ENCODE assay signal across 7 cellular contexts in the genomic region with DNA sequence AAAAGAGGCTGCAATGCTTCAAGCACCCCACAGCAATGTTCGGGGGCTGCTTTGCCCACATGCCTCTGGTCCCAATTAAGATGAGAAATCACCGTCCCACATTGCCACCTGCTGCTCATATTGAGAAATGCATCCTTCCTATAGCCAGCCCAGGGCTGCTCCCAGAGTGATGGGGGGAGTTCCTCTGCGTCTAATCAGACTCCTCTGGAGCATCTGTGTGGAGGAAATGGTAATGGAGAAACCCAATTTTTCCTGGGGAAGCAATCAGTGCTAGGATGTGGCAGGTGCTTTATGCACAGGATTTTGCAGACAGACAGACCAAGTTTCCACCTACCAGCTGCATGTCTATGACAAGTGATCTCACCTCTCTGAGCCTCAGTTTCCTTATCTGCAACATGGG. TPM values are rescaled to one million over a fixed set of nuclear protein-coding genes. Genes with fewer than 3 reads are reported as not detected.
DNase-seq lines count a peak whose midpoint lies in the region; ATAC-seq and TF ChIP-seq lines count a peak whose summit lies in the region.

No MANE protein-coding gene starts in this region.

- no peak overlapping the region for H3K27ac ChIP-seq in SJCRH30

- CTCF ChIA-PET in activated naive CD4-positive, alpha-beta T cell treated with anti-CD3 and anti-CD28 coated beads, Interleukin-2, amount 10 ng/mL, durations not matched to agents 7 days and 5 days (lab: Charles Lee), result interaction anchor here (0.6 to 3.1 kb wide), 14 partner anchors 8 to 387 kb away, joined by 3 to 47 read pairs (median 4); no protein-coding TSS in a partner anchor

- H3K36me3 ChIP-seq in MG63 (no peaks in the 10 kb centered on the region; the same call in 1 of the 2 replicates), SJCRH30 (no peaks in the 10 kb centered on the region)

- peak overlapping the region; percentile 31 for H3K27ac Mint-ChIP-seq in activated naive CD4-positive, alpha-beta T cell treated with anti-CD3 and anti-CD28 coated beads, Interleukin-2, amount 10 ng/mL, durations not matched to agents 7 days and 5 days

- H3K9me3 ChIP-seq in MG63, result no peaks in the 10 kb centered on the region
- H3K9me3 ChIP-seq in SJCRH30 (replicated peaks), result no peaks in the 10 kb centered on the region

- H3K36me3 Mint-ChIP-seq in activated naive CD4-positive, alpha-beta T cell treated with anti-CD3 and anti-CD28 coated beads, Interleukin-2, amount 10 ng/mL, durations not matched to agents 7 days and 5 days, result no peaks in the 10 kb centered on the region

- DNase-seq in GM12864 (ENCODE audit: low read depth) (no peak), MG63 (peak; percentile 64), SJCRH30 (peak; percentile 84 to 97), glomerular visceral epithelial cell (ENCODE audit: extremely low spot score) (peak; percentile 67), pulmonary artery endothelial cell (ENCODE audit: low read depth, low spot score) (peak; percentile 10)
- peak; percentile 76 for DNase-seq in activated naive CD4-positive, alpha-beta T cell treated with anti-CD3 and anti-CD28 coated beads, Interleukin-2, amount 10 ng/mL, durations not matched to agents 7 days and 5 days

- H3K4me1 ChIP-seq in SJCRH30, result peaks cover 4% of the 10 kb centered on the region; the same call in 1 of the 2 replicates

- peaks cover 20% of the 10 kb centered on the region for H3K4me1 Mint-ChIP-seq in activated naive CD4-positive, alpha-beta T cell treated with anti-CD3 and anti-CD28 coated beads, Interleukin-2, amount 10 ng/mL, durations not matched to agents 7 days and 5 days

- ATAC-seq in GM21381 (IDR thresholded peaks at IDR 0.05; ENCODE audit: unreplicated experiment), result no peak

- no peak overlapping the region for H3K4me3 Mint-ChIP-seq in activated naive CD4-positive, alpha-beta T cell treated with anti-CD3 and anti-CD28 coated beads, Interleukin-2, amount 10 ng/mL, durations not matched to agents 7 days and 5 days

- H3K27me3 Mint-ChIP-seq in activated naive CD4-positive, alpha-beta T cell treated with anti-CD3 and anti-CD28 coated beads, Interleukin-2, amount 10 ng/mL, durations not matched to agents 7 days and 5 days, result peaks cover 68% of the 10 kb centered on the region

- H3K27me3 ChIP-seq in MG63, result no peaks in the 10 kb centered on the region
- 0 out of 2 replicates have a peak, but pooled peaks cover 5% of the 10 kb centered on the region for H3K27me3 ChIP-seq in SJCRH30

- H3K4me3 ChIP-seq in GM12864 (ENCODE audit: low read depth, low read length) (no peak overlapping the region), MG63 (no peak overlapping the region), SJCRH30 (no peak overlapping the region)

- H3K9me3 Mint-ChIP-seq in activated naive CD4-positive, alpha-beta T cell treated with anti-CD3 and anti-CD28 coated beads, Interleukin-2, amount 10 ng/mL, durations not matched to agents 7 days and 5 days, result no peaks in the 10 kb centered on the region

- peak; percentile 84 for TF ChIP-seq CTCF in GM12864 (IDR thresholded peaks at IDR 0.05; ENCODE audit: low read depth, low read length, missing control alignments)

RNA-seq across cellular contexts. Expression of gene PTGIS, which starts 33.6 kb away (rescaled TPM):
- 4.1 and 6.2 TPM in 2 replicates for total RNA-seq in MG63 (2014; rRNA removed; shearing (Covaris generic); ENCODE audit: low replicate concordance)
- 0.28 and 0.56 TPM in 2 replicates for total RNA-seq in SJCRH30 (2014; rRNA removed; shearing (Covaris generic))
- total RNA-seq in pulmonary artery endothelial cell, result 1.8 and 8.1 TPM in 2 replicates

RNA-seq across cellular contexts. Expression of gene KCNB1, which starts 51.8 kb away (rescaled TPM):
- total RNA-seq in MG63 (2014; rRNA removed; shearing (Covaris generic); ENCODE audit: low replicate concordance), result 6.5 and 7.0 TPM in 2 replicates
- total RNA-seq in SJCRH30 (2014; rRNA removed; shearing (Covaris generic)), result 0.10 and 0.30 TPM in 2 replicates
- under 0.01 TPM in 1 of 2 replicates, not detected in the other for total RNA-seq in pulmonary artery endothelial cell
